Comparison of ENCODE assay signal across 18 cellular contexts in genomic region chr13:76164290-76164689, GRCh38.
"Had no signal": no experiment of that assay in that cellular context is flagged by ENCODE, and none has a peak within 500 bp of the region (broad histone marks: within the 10 kb centered on the region; RNA-seq: fewer than 3 reads in every experiment).

No MANE protein-coding gene starts in this region.

- H3K4me1 Mint-ChIP-seq: activated CD4-positive, alpha-beta T cell treated with anti-CD3 and anti-CD28 coated beads, Interleukin-2, amount 10 ng/mL, durations not matched to agents 24 days and 14 days; activated naive CD8-positive, alpha-beta T cell treated with anti-CD3 and anti-CD28 coated beads, Interleukin-2, amount 50 U/mL, for 24 hours; immature natural killer cell; natural killer cell; stimulated activated naive B cell treated with anti-CD40 and anti-IgM and Interleukin-4, amounts not matched to agents 10 μg/mL and 1 μg/mL and 100 μg/mL, for 72 hours; WTC11 had no signal

- H3K27ac Mint-ChIP-seq: activated CD4-positive, alpha-beta T cell treated with anti-CD3 and anti-CD28 coated beads, Interleukin-2, amount 10 ng/mL, durations not matched to agents 24 days and 14 days; activated naive CD8-positive, alpha-beta T cell treated with anti-CD3 and anti-CD28 coated beads, Interleukin-2, amount 50 U/mL, for 24 hours; immature natural killer cell; natural killer cell; progenitor cell of endocrine pancreas; stimulated activated naive B cell treated with anti-CD40 and anti-IgM and Interleukin-4, amounts not matched to agents 10 μg/mL and 1 μg/mL and 100 μg/mL, for 72 hours; type B pancreatic cell; WTC11 had no signal

- H3K4me3 Mint-ChIP-seq: activated CD4-positive, alpha-beta T cell treated with anti-CD3 and anti-CD28 coated beads, Interleukin-2, amount 10 ng/mL, durations not matched to agents 24 days and 14 days; activated naive CD8-positive, alpha-beta T cell treated with anti-CD3 and anti-CD28 coated beads, Interleukin-2, amount 50 U/mL, for 24 hours; immature natural killer cell; natural killer cell; stimulated activated naive B cell treated with anti-CD40 and anti-IgM and Interleukin-4, amounts not matched to agents 10 μg/mL and 1 μg/mL and 100 μg/mL, for 72 hours; type B pancreatic cell; WTC11 had no signal

- H3K36me3 ChIP-seq: ascending aorta, cardiac muscle cell, colonic mucosa, lower lobe of right lung, spleen had no signal

- H3K27me3 Mint-ChIP-seq: activated CD4-positive, alpha-beta T cell treated with anti-CD3 and anti-CD28 coated beads, Interleukin-2, amount 10 ng/mL, durations not matched to agents 24 days and 14 days; progenitor cell of endocrine pancreas; stimulated activated naive B cell treated with anti-CD40 and anti-IgM and Interleukin-4, amounts not matched to agents 10 μg/mL and 1 μg/mL and 100 μg/mL, for 72 hours; type B pancreatic cell had no signal

- H3K4me3 ChIP-seq: ascending aorta, cardiac muscle cell, colonic mucosa, lower lobe of right lung, spleen had no signal

- H3K9me3 ChIP-seq: ascending aorta, colonic mucosa, lower lobe of right lung, spleen had no signal

- DNase-seq: activated CD4-positive, alpha-beta T cell treated with anti-CD3 and anti-CD28 coated beads, Interleukin-2, amount 10 ng/mL, durations not matched to agents 24 days and 14 days; activated naive CD4-positive, alpha-beta T cell treated with Interleukin-2 at 50 U/mL for 16 hours; activated naive CD8-positive, alpha-beta T cell treated with anti-CD3 and anti-CD28 coated beads, Interleukin-2, amount 50 U/mL, for 24 hours; colonic mucosa; immature natural killer cell; lower lobe of right lung; natural killer cell; nucleus accumbens; right cardiac atrium; spleen; stimulated activated CD4-positive, alpha-beta T cell treated with anti-CD3 and anti-CD28 coated beads, Interleukin-1b, Interleukin-23, amount 100 ng/mL, for 48 hours; stimulated activated naive B cell treated with anti-CD40 and anti-IgM and Interleukin-4, amounts not matched to agents 10 μg/mL and 1 μg/mL and 100 μg/mL, for 72 hours; substantia nigra had no signal

- H3K36me3 Mint-ChIP-seq: immature natural killer cell; natural killer cell; stimulated activated naive B cell treated with anti-CD40 and anti-IgM and Interleukin-4, amounts not matched to agents 10 μg/mL and 1 μg/mL and 100 μg/mL, for 72 hours; type B pancreatic cell; WTC11 had no signal

- H3K27me3 ChIP-seq: ascending aorta, cardiac muscle cell, colonic mucosa, spleen had no signal

- H3K9me3 Mint-ChIP-seq: activated CD4-positive, alpha-beta T cell treated with anti-CD3 and anti-CD28 coated beads, Interleukin-2, amount 10 ng/mL, durations not matched to agents 24 days and 14 days; WTC11 had no signal

- H3K27ac ChIP-seq: cardiac muscle cell, colonic mucosa, lower lobe of right lung, spleen had no signal

- H3K4me1 ChIP-seq: colonic mucosa, lower lobe of right lung, spleen had no signal

- ATAC-seq: activated naive CD8-positive, alpha-beta T cell treated with anti-CD3 and anti-CD28 coated beads, Interleukin-2, amount 50 U/mL, for 24 hours; lower lobe of right lung; natural killer cell; right cardiac atrium; stimulated activated naive B cell treated with anti-CD40 and anti-IgM and Interleukin-4, amounts not matched to agents 10 μg/mL and 1 μg/mL and 100 μg/mL, for 72 hours; WTC11 had no signal
